Comparison of ENCODE assay signal across 9 cellular contexts in the genomic region with DNA sequence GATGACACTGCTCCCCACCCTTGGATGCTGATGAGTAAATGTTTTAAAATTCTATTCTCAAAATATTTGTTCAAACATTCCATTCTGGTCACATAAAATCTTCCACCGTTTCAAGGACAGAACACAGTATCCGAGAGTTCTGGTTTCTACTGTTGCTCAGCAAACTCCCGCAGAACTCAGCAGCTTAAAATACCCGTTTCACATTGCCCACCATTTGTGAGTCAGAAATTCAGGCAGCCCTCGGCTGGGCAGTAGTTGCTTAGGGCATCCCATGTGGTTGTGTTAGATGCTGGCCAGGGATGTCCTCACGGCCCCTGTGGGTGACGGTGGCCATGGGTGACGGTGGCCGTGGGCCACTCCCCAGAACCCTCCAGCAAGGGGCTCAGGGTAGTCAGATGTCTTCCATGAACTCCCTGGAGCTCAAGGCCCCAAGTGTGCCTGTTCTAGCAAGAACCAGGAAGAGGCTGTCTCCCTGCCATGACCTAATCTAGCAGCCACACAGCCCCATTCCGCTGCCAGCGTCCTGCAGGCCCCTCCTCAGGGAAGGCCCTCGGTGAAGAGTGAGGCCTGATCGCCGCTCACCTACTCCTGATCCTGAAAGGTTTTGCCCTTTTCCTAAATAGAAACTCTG. TPM values are rescaled to one million over a fixed set of nuclear protein-coding genes. Genes with fewer than 3 reads are reported as not detected.
A peak's percentile ranks its signal among the peaks of the same experiment; 100 is the strongest.
DNase-seq lines count a peak whose midpoint lies in the region; ATAC-seq and TF ChIP-seq lines count a peak whose summit lies in the region.
"Had no signal": no experiment of that assay in that cellular context is flagged by ENCODE, and none has a peak within 500 bp of the region (broad histone marks: within the 10 kb centered on the region; RNA-seq: fewer than 3 reads in every experiment).

No MANE protein-coding gene starts in this region.

- peak overlapping the region; percentile 85 for H3K27ac ChIP-seq in GM23338 (ENCODE audit: low read depth)
- peak overlapping the region; percentile 70 for H3K27ac ChIP-seq in iPS-18a (ENCODE audit: low read length)
- H3K27ac ChIP-seq: KMS-11 had no signal

- peak; percentile 42 for ATAC-seq in GM23338
- ATAC-seq in HG02759 (IDR thresholded peaks at IDR 0.05; ENCODE audit: unreplicated experiment), result no peak
- ATAC-seq in HG02610 (IDR thresholded peaks at IDR 0.05; ENCODE audit: unreplicated experiment), result no peak
- no peak for ATAC-seq in GM19463 (IDR thresholded peaks at IDR 0.05; ENCODE audit: unreplicated experiment)

- no peaks in the 10 kb centered on the region for H3K27me3 ChIP-seq in GM23338 (ENCODE audit: insufficient read depth)
- no peaks in the 10 kb centered on the region for H3K27me3 ChIP-seq in iPS-18a (ENCODE audit: control insufficient read depth, insufficient read depth, low read length)
- no peaks in the 10 kb centered on the region for H3K27me3 ChIP-seq in skeletal muscle satellite cell (ENCODE audit: control insufficient read depth, insufficient read depth, low read length)

- TF ChIP-seq CTCF in GM23338 (conservative IDR thresholded peaks at IDR 0.05; ENCODE audit: low read depth in 2 of 2), result no peak

- no peak overlapping the region for H2AFZ ChIP-seq in GM23338

- H3K4me1 ChIP-seq in GM23338 (ENCODE audit: insufficient read depth) (peaks cover 29% of the 10 kb centered on the region), iPS-18a (ENCODE audit: control insufficient read depth, low read depth, low read length) (peaks cover 36% of the 10 kb centered on the region), skeletal muscle satellite cell (ENCODE audit: control insufficient read depth, insufficient read depth, low read length) (peaks cover 41% of the 10 kb centered on the region)

- H3K9me3 Mint-ChIP-seq in GM23338, result peaks cover 17% of the 10 kb centered on the region

- DNase-seq in GM23338 (ENCODE audit: low spot score) (no peak), astrocyte of the hippocampus (ENCODE audit: low read depth, low spot score) (peak; percentile 73), NCI-H2227 treated with DMSO at 0.1 percent for 48 hours (lab: John Stamatoyannopoulos, UW) (no peak)

- H3K4me3 ChIP-seq in GM23338 (peak overlapping the region; percentile 37), iPS-18a (ENCODE audit: low read length) (peak overlapping the region; percentile 35), skeletal muscle satellite cell (ENCODE audit: low read length) (peak overlapping the region; percentile 59)

- H3K4me2 ChIP-seq in GM23338, result peak overlapping the region; percentile 70
- peak overlapping the region; percentile 84 for H3K4me2 ChIP-seq in skeletal muscle satellite cell (ENCODE audit: low read length)
- H3K4me2 ChIP-seq: KMS-11 had no signal

- H3F3A ChIP-seq in GM23338 (replicated peaks; ENCODE audit: low read depth), result peaks cover 11% of the 10 kb centered on the region; the same call in 1 of the 2 replicates

- H3K36me3 Mint-ChIP-seq in GM23338 (ENCODE audit: low read depth), result peaks cover 17% of the 10 kb centered on the region

- H3K36me3 ChIP-seq in GM23338 (ENCODE audit: insufficient read depth), result no peaks in the 10 kb centered on the region
- H3K36me3 ChIP-seq in iPS-18a (ENCODE audit: control insufficient read depth, low read depth, low read length), result no peaks in the 10 kb centered on the region
- H3K36me3 ChIP-seq in skeletal muscle satellite cell (ENCODE audit: insufficient read depth, low read length), result peaks cover 26% of the 10 kb centered on the region

- peak overlapping the region; percentile 45 for H3K4me3 Mint-ChIP-seq in GM23338

- H3K9me2 ChIP-seq in GM23338 (ENCODE audit: insufficient read depth), result no peaks in the 10 kb centered on the region

- H3K9ac ChIP-seq in iPS-18a (ENCODE audit: low read length) (peak overlapping the region; percentile 41), skeletal muscle satellite cell (ENCODE audit: low read depth, low read length) (peak overlapping the region; percentile 88)
- H3K9ac ChIP-seq: KMS-11 had no signal

- H3K9me3 ChIP-seq in iPS-18a (ENCODE audit: control insufficient read depth, low read depth, low read length), result no peaks in the 10 kb centered on the region
- no peaks in the 10 kb centered on the region for H3K9me3 ChIP-seq in skeletal muscle satellite cell (replicated peaks; ENCODE audit: low read length)

- 0 out of 2 replicates have a peak, but pooled peaks cover 4% of the 10 kb centered on the region for H3K79me2 ChIP-seq in GM23338 (replicated peaks; ENCODE audit: insufficient read depth)

- H4K20me1 ChIP-seq in GM23338 (replicated peaks; ENCODE audit: insufficient read depth), result 0 out of 2 replicates have a peak, but pooled peaks cover under 1% of the 10 kb centered on the region

- peaks cover 47% of the 10 kb centered on the region for H3K4me1 Mint-ChIP-seq in GM23338

- H3K27ac Mint-ChIP-seq in GM23338, result peak overlapping the region; percentile 95

- peaks cover 10% of the 10 kb centered on the region for H3K27me3 Mint-ChIP-seq in GM23338 (ENCODE audit: insufficient read depth, low read depth, poor library complexity)

TF ChIP-seq in GM23338, 12 proteins besides CTCF, POLR2A, EP300 and RAD21 (continues in another document):
- TF ChIP-seq POLR2AphosphoS5 (IDR thresholded peaks at IDR 0.05; ENCODE audit: low read depth) (no peak), NANOG (IDR thresholded peaks at IDR 0.05; ENCODE audit: borderline replicate concordance) (no peak), STAT1 (IDR thresholded peaks at IDR 0.05; ENCODE audit: unreplicated experiment) (no peak), JUNB (IDR thresholded peaks at IDR 0.05; ENCODE audit: unreplicated experiment) (no peak), EZH2 (IDR thresholded peaks at IDR 0.05; ENCODE audit: low read depth, unreplicated experiment) (no peak), ZNF114 (CRISPR knock-in tag; IDR thresholded peaks at IDR 0.05) (no peak)
- TF ChIP-seq, protein P1, sequence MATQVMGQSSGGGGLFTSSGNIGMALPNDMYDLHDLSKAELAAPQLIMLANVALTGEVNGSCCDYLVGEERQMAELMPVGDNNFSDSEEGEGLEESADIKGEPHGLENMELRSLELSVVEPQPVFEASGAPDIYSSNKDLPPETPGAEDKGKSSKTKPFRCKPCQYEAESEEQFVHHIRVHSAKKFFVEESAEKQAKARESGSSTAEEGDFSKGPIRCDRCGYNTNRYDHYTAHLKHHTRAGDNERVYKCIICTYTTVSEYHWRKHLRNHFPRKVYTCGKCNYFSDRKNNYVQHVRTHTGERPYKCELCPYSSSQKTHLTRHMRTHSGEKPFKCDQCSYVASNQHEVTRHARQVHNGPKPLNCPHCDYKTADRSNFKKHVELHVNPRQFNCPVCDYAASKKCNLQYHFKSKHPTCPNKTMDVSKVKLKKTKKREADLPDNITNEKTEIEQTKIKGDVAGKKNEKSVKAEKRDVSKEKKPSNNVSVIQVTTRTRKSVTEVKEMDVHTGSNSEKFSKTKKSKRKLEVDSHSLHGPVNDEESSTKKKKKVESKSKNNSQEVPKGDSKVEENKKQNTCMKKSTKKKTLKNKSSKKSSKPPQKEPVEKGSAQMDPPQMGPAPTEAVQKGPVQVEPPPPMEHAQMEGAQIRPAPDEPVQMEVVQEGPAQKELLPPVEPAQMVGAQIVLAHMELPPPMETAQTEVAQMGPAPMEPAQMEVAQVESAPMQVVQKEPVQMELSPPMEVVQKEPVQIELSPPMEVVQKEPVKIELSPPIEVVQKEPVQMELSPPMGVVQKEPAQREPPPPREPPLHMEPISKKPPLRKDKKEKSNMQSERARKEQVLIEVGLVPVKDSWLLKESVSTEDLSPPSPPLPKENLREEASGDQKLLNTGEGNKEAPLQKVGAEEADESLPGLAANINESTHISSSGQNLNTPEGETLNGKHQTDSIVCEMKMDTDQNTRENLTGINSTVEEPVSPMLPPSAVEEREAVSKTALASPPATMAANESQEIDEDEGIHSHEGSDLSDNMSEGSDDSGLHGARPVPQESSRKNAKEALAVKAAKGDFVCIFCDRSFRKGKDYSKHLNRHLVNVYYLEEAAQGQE (IDR thresholded peaks at IDR 0.05; ENCODE audit: unreplicated experiment), result no peak
- TF ChIP-seq, protein P2, sequence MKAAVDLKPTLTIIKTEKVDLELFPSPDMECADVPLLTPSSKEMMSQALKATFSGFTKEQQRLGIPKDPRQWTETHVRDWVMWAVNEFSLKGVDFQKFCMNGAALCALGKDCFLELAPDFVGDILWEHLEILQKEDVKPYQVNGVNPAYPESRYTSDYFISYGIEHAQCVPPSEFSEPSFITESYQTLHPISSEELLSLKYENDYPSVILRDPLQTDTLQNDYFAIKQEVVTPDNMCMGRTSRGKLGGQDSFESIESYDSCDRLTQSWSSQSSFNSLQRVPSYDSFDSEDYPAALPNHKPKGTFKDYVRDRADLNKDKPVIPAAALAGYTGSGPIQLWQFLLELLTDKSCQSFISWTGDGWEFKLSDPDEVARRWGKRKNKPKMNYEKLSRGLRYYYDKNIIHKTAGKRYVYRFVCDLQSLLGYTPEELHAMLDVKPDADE (IDR thresholded peaks at IDR 0.05), result no peak

RNA-seq across cellular contexts. Expression of a gene that starts 17.3 kb away (rescaled TPM):
- 81.4 and 97.5 TPM in 2 replicates for total RNA-seq in GM23338 (2014; rRNA removed; shearing (Covaris generic))
- polyA plus RNA-seq in GM23338 (2016; fragmentation: Nextera tagmentation; extraction: Ambion mirVana), result 23.6 and 23.7 TPM in 2 replicates
- 103 and 123 TPM in 2 replicates for total RNA-seq in skeletal muscle satellite cell (2012; rRNA removed)

RNA-seq across cellular contexts. Expression of a gene that starts 45.4 kb away (rescaled TPM):
- not detected in 2 replicates for total RNA-seq in GM23338 (2014; rRNA removed; shearing (Covaris generic))
- polyA plus RNA-seq in GM23338 (2016; fragmentation: Nextera tagmentation; extraction: Ambion mirVana), result not detected in 2 replicates
- not detected in 2 replicates for total RNA-seq in skeletal muscle satellite cell (2012; rRNA removed)
